ENCODE assay signal across 8 cellular contexts in genomic region chr3:50612973-50613851, GRCh38. TPM values are rescaled to one million over a fixed set of nuclear protein-coding genes. Genes with fewer than 3 reads are reported as not detected.
DNase-seq lines count a peak whose midpoint lies in the region; ATAC-seq and TF ChIP-seq lines count a peak whose summit lies in the region.

No MANE protein-coding gene starts in this region.

- no peak for TF ChIP-seq POLR2A in ovary (IDR thresholded peaks at IDR 0.05)

- CTCF ChIA-PET in Calu3 (lab: Charles Lee), result interaction anchor here (1.0 kb wide), 1 partner anchor 40 kb away, joined by 4 read pairs; no protein-coding TSS in a partner anchor
- CTCF ChIA-PET in RWPE1 (lab: Yijun Ruan, JAX), result interaction anchor here (0.6 to 1.8 kb wide), 3 partner anchors 21 to 41 kb away, joined by 3 to 11 read pairs (median 4); no protein-coding TSS in a partner anchor

- peaks cover 28% of the 10 kb centered on the region for H3K4me1 ChIP-seq in ovary (ENCODE audit: insufficient read depth)

- intact Hi-C loops in Calu3 (cut with micrococcal nuclease; ENCODE audit: unreplicated experiment) (loop anchor here (5.0 kb wide), 1 partner anchor 266 kb away; the partner anchor contains the start of gene ZMYND10), ovary (cut with DNase I) (loop anchor here (1.0 to 10.0 kb wide), 5 partner anchors 41 to 1332 kb away; partner anchors contain the start of genes MANF (in 2 of the 4), CACNA2D2 (in 1 of the 4), PARP3 (in 1 of the 4) and RRP9 (in 1 of the 4))

- no peaks in the 10 kb centered on the region for H3K9me3 Mint-ChIP-seq in Calu3 (ENCODE audit: low read depth, unreplicated experiment)
- H3K9me3 Mint-ChIP-seq in effector memory CD8-positive, alpha-beta T cell, result no peaks in the 10 kb centered on the region

- TF ChIP-seq CTCF in Calu3 (IDR thresholded peaks at IDR 0.05; ENCODE audit: unreplicated experiment) (no peak), RWPE1 (conservative IDR thresholded peaks at IDR 0.05; ENCODE audit: low read depth) (no peak), ovary (IDR thresholded peaks at IDR 0.05) (no peak)

- H3K27me3 ChIP-seq in ovary, result no peaks in the 10 kb centered on the region

- H3K9me3 ChIP-seq in ovary, result no peaks in the 10 kb centered on the region

- H3K36me3 ChIP-seq in ovary, result no peaks in the 10 kb centered on the region

- H3K4me3 Mint-ChIP-seq in Calu3 (ENCODE audit: low read depth, unreplicated experiment), result peak overlapping the region; percentile 74
- peak overlapping the region; percentile 97 to 99 for H3K4me3 Mint-ChIP-seq in effector memory CD8-positive, alpha-beta T cell

- peaks cover 29% of the 10 kb centered on the region for H3K4me1 Mint-ChIP-seq in Calu3 (ENCODE audit: low read depth, unreplicated experiment)
- H3K4me1 Mint-ChIP-seq in effector memory CD8-positive, alpha-beta T cell (ENCODE audit: low read depth in 2 of 2), result peaks cover 65 to 66% of the 10 kb centered on the region in 2 donors

- peak overlapping the region; percentile 84 for H3K27ac ChIP-seq in RWPE1
- H3K27ac ChIP-seq in ovary, result peak overlapping the region; percentile 35 to 86

- DNase-seq in Calu3, result no peak
- no peak for DNase-seq in RWPE1 (ENCODE audit: low spot score)
- DNase-seq in effector memory CD8-positive, alpha-beta T cell, result no peak
- DNase-seq in ovary, result peak in 2 of 5 donors; percentile 51 to 57
- DNase-seq in SHP77 treated with DMSO at 0.1 percent for 48 hours (lab: John Stamatoyannopoulos, UW), result no peak
- DNase-seq in HuH-7.5 (ENCODE audit: low spot score), result no peak
- no peak for DNase-seq in putamen (ENCODE audit: low spot score)

- no peak overlapping the region for H3K4me3 ChIP-seq in ovary

- H3K27me3 Mint-ChIP-seq in Calu3 (ENCODE audit: unreplicated experiment), result peaks cover 13% of the 10 kb centered on the region
- H3K27me3 Mint-ChIP-seq in effector memory CD8-positive, alpha-beta T cell, result no peaks in the 10 kb centered on the region

- ATAC-seq in effector memory CD8-positive, alpha-beta T cell (replicated peaks), result no peak
- no peak for ATAC-seq in GM18519 (IDR thresholded peaks at IDR 0.05; ENCODE audit: low FRiP score, unreplicated experiment)

- H3K27ac Mint-ChIP-seq in Calu3 (ENCODE audit: unreplicated experiment), result no peak overlapping the region
- peak overlapping the region; percentile 96 to 97 for H3K27ac Mint-ChIP-seq in effector memory CD8-positive, alpha-beta T cell

- H3K36me3 Mint-ChIP-seq in Calu3 (ENCODE audit: insufficient read depth, unreplicated experiment), result peaks cover 43% of the 10 kb centered on the region
- peaks cover 50% of the 10 kb centered on the region for H3K36me3 Mint-ChIP-seq in effector memory CD8-positive, alpha-beta T cell (ENCODE audit: insufficient read depth)

- BruUV-seq in Calu3 (replicated peaks; lab: Mats Ljungman, UMichigan), result no TSS peak

- 41 to 48% (median 45%) methylated on average over 6 of the region's 6 CpGs for WGBS in ovary, 3 donors

- POLR2A ChIA-PET in RWPE1 (lab: Yijun Ruan, JAX; ENCODE audit: low non-redundant PET), result no interaction called here

- no peak for TF ChIP-seq EP300 in ovary (IDR thresholded peaks at IDR 0.05)

RNA-seq across cellular contexts. Expression of gene CISH, which starts 1.6 kb away (rescaled TPM):
- total RNA-seq in Calu3 (2022) (1.4 and 1.6 TPM in 2 replicates), ovary (10 to 100 TPM in 6 of 7 donors, 1 to 10 TPM in 1; 6.2 to 28.0 (median 24.7) TPM)
- 10 to 100 TPM in 1 of 2 donors, 1 to 10 TPM in 1; 6.5 to 21.9 TPM for polyA plus RNA-seq in ovary

RNA-seq across cellular contexts. Expression of gene MAPKAPK3, which starts 3.7 kb away (rescaled TPM):
- 40.6 and 44.6 TPM in 2 replicates for total RNA-seq in Calu3 (2022)
- total RNA-seq in ovary, result 10 to 100 TPM; 16.9 to 34.6 (median 29.3) TPM
- 10 to 100 TPM; 15.8 to 44.7 TPM for polyA plus RNA-seq in ovary

RNA-seq across cellular contexts. Expression of gene HEMK1, which starts 43.9 kb away (rescaled TPM):
- total RNA-seq in Calu3 (2022) (17.6 and 20.0 TPM in 2 replicates), ovary (10 to 100 TPM in 5 of 7 donors, 1 to 10 TPM in 2; 6.8 to 35.3 (median 24.7) TPM)
- 10 to 100 TPM in 1 of 2 donors, 1 to 10 TPM in 1; 7.7 to 17.3 TPM for polyA plus RNA-seq in ovary

RNA-seq across cellular contexts. Expression of gene C3orf18, which starts 45.7 kb away (rescaled TPM):
- total RNA-seq in Calu3 (2022) (2.7 and 3.1 TPM in 2 replicates), ovary (10 to 100 TPM; 10.7 to 24.1 (median 17.7) TPM)
- 10 to 100 TPM; 13.0 to 17.5 TPM for polyA plus RNA-seq in ovary
